In genomic region chr1:947958-948357, GRCh38 we compare ENCODE assay signal across 36 cellular contexts. TPM values are rescaled to one million over a fixed set of nuclear protein-coding genes. Genes with fewer than 3 reads are reported as not detected.
"Had no signal": no experiment of that assay in that cellular context is flagged by ENCODE, and none has a peak within 500 bp of the region (broad histone marks: within the 10 kb centered on the region; RNA-seq: fewer than 3 reads in every experiment).

No MANE protein-coding gene starts in this region.

- H3K9ac ChIP-seq: parathyroid adenoma had no signal

- H3K27ac ChIP-seq: esophagus squamous epithelium, heart right ventricle, left lung, parathyroid adenoma, stomach, thyroid gland, vagina had no signal

- H3K4me3 ChIP-seq: esophagus squamous epithelium, heart right ventricle, left lung, mucosa of descending colon, smooth muscle cell, stomach, thyroid gland, vagina had no signal

- ATAC-seq: effector memory CD8-positive, alpha-beta T cell; heart right ventricle; left cardiac atrium; left lung; mucosa of descending colon; natural killer cell treated with Interleukin-12 subunit alpha and Interleukin-12 subunit beta and Interleukin-15 and Interleukin-18, amount 100 ng/mL, for 72 hours; sciatic nerve had no signal

- H3K4me1 ChIP-seq: parathyroid adenoma had no signal

- H3K9me3 ChIP-seq: esophagus squamous epithelium, heart right ventricle, left lung, mucosa of descending colon, stomach, thyroid gland, vagina had no signal

- H2AFZ ChIP-seq: parathyroid adenoma had no signal

- H3K27me3 ChIP-seq: thyroid gland, vagina had no signal

- FAIRE-seq: endometrium, islet of Langerhans had no signal

- H3K79me2 ChIP-seq: parathyroid adenoma had no signal

- H3K4me2 ChIP-seq: smooth muscle cell had no signal

- DNase-seq: cortex of kidney; effector memory CD8-positive, alpha-beta T cell; erythroblast; esophagus squamous epithelium; foreskin melanocyte; glutamatergic neuron; heart right ventricle; hippocampal formation; left cardiac atrium; left lung; mesenchymal stem cell; mucosa of descending colon; naive B cell; stimulated activated CD4-positive, alpha-beta T cell treated with anti-CD3 and anti-CD28 coated beads, Interleukin-12 subunit alpha, Interleukin-12 subunit beta, amount 100 ng/mL, for 4 hours; stimulated activated CD4-positive, alpha-beta T cell treated with anti-CD3 and anti-CD28 coated beads, Interleukin-1b, Interleukin-23, amount 100 ng/mL, for 48 hours; stimulated activated CD4-positive, alpha-beta T cell treated with anti-CD3 and anti-CD28 coated beads, Interleukin-4, amount 100 ng/mL, for 1 hour; stimulated activated CD8-positive, alpha-beta memory T cell treated with anti-CD3 and anti-CD28 coated beads, Interleukin-4, amount 100 ng/mL, for 48 hours; stimulated activated naive CD4-positive, alpha-beta T cell treated with Interleukin-2 at 50 U/mL for 16 hours; stomach; thyroid gland; trophoblast cell had no signal

RNA-seq across cellular contexts. Expression of gene PLEKHN1, which starts 18.3 kb away (rescaled TPM):
- total RNA-seq: neural crest cell, temporal lobe had no signal

RNA-seq across cellular contexts. Expression of gene SAMD11, which starts 24.2 kb away (rescaled TPM):
- total RNA-seq: lung microvascular endothelial cell; natural killer cell treated with Interleukin-12 subunit alpha and Interleukin-12 subunit beta and Interleukin-15 and Interleukin-18, amount 100 ng/mL, for 72 hours; subcutaneous adipose tissue had no signal

RNA-seq across cellular contexts. Expression of gene PERM1, which starts 33.9 kb away (rescaled TPM):
- total RNA-seq: dermis microvascular lymphatic vessel endothelial cell; esophagus squamous epithelium; kidney epithelial cell; left lung; lung microvascular endothelial cell; natural killer cell treated with Interleukin-12 subunit alpha and Interleukin-12 subunit beta and Interleukin-15 and Interleukin-18, amount 100 ng/mL, for 72 hours; neural crest cell; osteoblast; progenitor cell of endocrine pancreas; sciatic nerve; smooth muscle cell; vagina had no signal
